In the genomic region with DNA sequence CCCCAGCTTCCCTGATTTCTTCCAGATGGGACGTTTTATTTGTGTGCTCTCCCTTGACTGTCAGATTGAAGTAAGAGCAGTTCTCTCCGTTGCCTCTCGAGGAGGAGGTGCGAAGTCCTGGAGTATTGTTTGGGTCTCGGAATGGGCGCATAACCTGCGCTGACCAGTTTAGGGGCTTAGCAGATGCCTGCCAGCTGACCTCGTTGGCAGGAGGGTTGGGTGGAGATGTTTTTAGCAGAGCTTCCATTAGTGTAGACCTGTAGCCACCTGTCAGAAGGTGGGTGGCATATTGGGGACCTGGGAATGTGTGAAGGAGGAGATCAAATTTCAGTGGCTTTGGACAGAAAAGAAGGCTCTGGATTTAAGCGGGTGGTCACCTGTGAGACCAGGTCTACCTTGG, we compare ENCODE assay signal across 22 cellular contexts. TPM values are rescaled to one million over a fixed set of nuclear protein-coding genes. Genes with fewer than 3 reads are reported as not detected.
DNase-seq lines count a peak whose midpoint lies in the region; ATAC-seq, FAIRE-seq and TF ChIP-seq lines count a peak whose summit lies in the region.
"Had no signal": no experiment of that assay in that cellular context is flagged by ENCODE, and none has a peak within 500 bp of the region (broad histone marks: within the 10 kb centered on the region; RNA-seq: fewer than 3 reads in every experiment).

No MANE protein-coding gene starts in this region.

- no peak overlapping the region for H4K91ac ChIP-seq in mesenchymal stem cell (ENCODE audit: low read length)

- no peak overlapping the region for H3K4ac ChIP-seq in mesenchymal stem cell (ENCODE audit: low read depth in 1 of 2, low read length in 2 of 2)

- no peak overlapping the region for H3K4me2 ChIP-seq in K562 (ENCODE audit: insufficient read depth, low read length)
- no peak overlapping the region for H3K4me2 ChIP-seq in mesenchymal stem cell (ENCODE audit: low read length, poor library complexity, severe bottlenecking)
- H3K4me2 ChIP-seq: hepatocyte had no signal

- no peak overlapping the region for H4K8ac ChIP-seq in mesenchymal stem cell (ENCODE audit: low read length)

- H2BK15ac ChIP-seq in mesenchymal stem cell (ENCODE audit: low read depth, poor library complexity, severe bottlenecking) = no peak overlapping the region

- POLR2A ChIA-PET in K562 (lab: Yijun Ruan, JAX) = no interaction called here

- WGBS in K562 (ENCODE audit: insufficient coverage, low coverage, missing lambda C conversion rate) = 90% methylated on average over 6 of the region's 9 CpGs
- 92% methylated on average over 9 of the region's 9 CpGs for WGBS in mesenchymal stem cell
- WGBS in suprapubic skin = 73% methylated on average over 9 of the region's 9 CpGs

- TF ChIP-seq CTCF in K562 (IDR thresholded peaks at IDR 0.05 in 2 of 3, conservative IDR thresholded peaks at IDR 0.05 in 1 of 3; ENCODE audit: insufficient read depth in 2 of 3, low read depth in 1 of 3, low read length in 3 of 3) (no peak), suprapubic skin (IDR thresholded peaks at IDR 0.05) (no peak)

- no peaks in the 10 kb centered on the region for H3K9me3 ChIP-seq in K562 (replicated peaks; ENCODE audit: control insufficient read depth, insufficient read depth, low read depth, low read length)
- H3K9me3 ChIP-seq in mesenchymal stem cell (ENCODE audit: control insufficient read depth, low read length) = no peaks in the 10 kb centered on the region
- no peaks in the 10 kb centered on the region for H3K9me3 ChIP-seq in suprapubic skin
- H3K9me3 ChIP-seq: uterus had no signal

- DNase-seq in cardiac septum (ENCODE audit: low spot score) (peak; percentile 41), Right ventricle myocardium superior (no peak), K562 (ENCODE audit: extremely low read depth in 1 of 4, low spot score in 3 of 4) (no peak), mesenchymal stem cell (no peak), suprapubic skin (ENCODE audit: low spot score in 2 of 2) (peak in 1 of 2 donors; percentile 41), posterior vena cava (ENCODE audit: low spot score) (no peak)
- DNase-seq in activated effector memory CD4-positive, alpha-beta T cell treated with anti-CD3 and anti-CD28 coated beads, Interleukin-2, amount 50 U/mL, for 16 hours = no peak
- DNase-seq: activated CD4-positive, alpha-beta T cell treated with anti-CD3 and anti-CD28 coated beads, Interleukin-2, amount 10 ng/mL, durations not matched to agents 24 days and 14 days; activated CD8-positive, alpha-beta memory T cell treated with anti-CD3 and anti-CD28 coated beads, Interleukin-2, amount 50 U/mL, for 48 hours; Calu3; immature natural killer cell; MV-4-11; NCI-H69; retina; stimulated activated CD4-positive, alpha-beta T cell treated with anti-CD3 and anti-CD28 coated beads, Interleukin-15, amount 100 ng/mL, for 24 hours; stimulated activated CD8-positive, alpha-beta memory T cell treated with anti-CD3 and anti-CD28 coated beads, Interleukin-4, amount 100 ng/mL, for 48 hours; SW 1271; uterus had no signal

- intact Hi-C loops in cardiac septum (cut with DNase I) (no loop called here), Right ventricle myocardium superior (cut with DNase I) (loop anchor here (5.0 to 10.0 kb wide), 2 partner anchors 130 to 152 kb away; no protein-coding TSS in a partner anchor), K562 (cut with micrococcal nuclease) (no loop called here), posterior vena cava (cut with DNase I) (loop anchor here (10.0 kb wide), 4 partner anchors 92 to 152 kb away; no protein-coding TSS in a partner anchor)

- H3K4me1 ChIP-seq in K562 (replicated peaks in 1 of 2; ENCODE audit: control insufficient read depth in 2 of 2, insufficient read depth in 2 of 2, low read length in 2 of 2) = peaks cover 0 to 20% of the 10 kb centered on the region in 2 experiments; a peak in 3 of 5 replicates
- peaks cover 20% of the 10 kb centered on the region for H3K4me1 ChIP-seq in mesenchymal stem cell (ENCODE audit: control insufficient read depth, insufficient read depth, low read depth, low read length)
- peaks cover 48% of the 10 kb centered on the region for H3K4me1 ChIP-seq in suprapubic skin

- in situ Hi-C loops in K562 (cut with MboI) = no loop called here

- H2AK5ac ChIP-seq in mesenchymal stem cell (ENCODE audit: low read length, severe bottlenecking) = no peak overlapping the region

- H3K27ac ChIP-seq in K562 (ENCODE audit: extremely low read depth, low read depth, low read length) (no peak overlapping the region), mesenchymal stem cell (ENCODE audit: low read length, poor library complexity, severe bottlenecking) (no peak overlapping the region), suprapubic skin (peak overlapping the region; percentile 69)
- H3K27ac ChIP-seq: cardiac muscle cell, hepatocyte, uterus had no signal

- no peak overlapping the region for H3K14ac ChIP-seq in mesenchymal stem cell (ENCODE audit: low read length in 2 of 2)

- H2BK120ac ChIP-seq in mesenchymal stem cell (ENCODE audit: low read depth, low read length) = no peak overlapping the region

- peaks cover 49% of the 10 kb centered on the region; the same call in 2 of the 3 replicates for H3K36me3 ChIP-seq in K562 (ENCODE audit: control insufficient read depth, insufficient read depth, low read length)
- H3K36me3 ChIP-seq in mesenchymal stem cell (ENCODE audit: control insufficient read depth in 1 of 2, insufficient read depth in 2 of 2, low read depth in 1 of 2, low read length in 2 of 2) = peaks cover 22 to 46% of the 10 kb centered on the region in 2 experiments
- H3K36me3 ChIP-seq in suprapubic skin = peaks cover 20% of the 10 kb centered on the region
- H3K36me3 ChIP-seq: uterus had no signal

- CTCF ChIA-PET in K562 (lab: Yijun Ruan, JAX; ENCODE audit: low intra/inter-chr PET ratio) = no interaction called here

- H4K20me1 ChIP-seq in K562 (replicated peaks; ENCODE audit: control insufficient read depth, insufficient read depth, low read length) = no peaks in the 10 kb centered on the region

- H2BK12ac ChIP-seq in mesenchymal stem cell (ENCODE audit: low read length in 2 of 2) = no peak overlapping the region

- no peak overlapping the region for H3K23ac ChIP-seq in mesenchymal stem cell (ENCODE audit: low read length in 2 of 2)

- no peak overlapping the region for H3K4me3 ChIP-seq in K562
- no peak overlapping the region for H3K4me3 ChIP-seq in mesenchymal stem cell (ENCODE audit: insufficient read depth in 1 of 2, low read depth in 1 of 2, low read length in 2 of 2)
- H3K4me3 ChIP-seq in suprapubic skin = no peak overlapping the region
- H3K4me3 ChIP-seq: cardiac muscle cell, hepatocyte, uterus had no signal

- no peak overlapping the region for H2BK5ac ChIP-seq in mesenchymal stem cell (ENCODE audit: low read depth, low read length, poor library complexity, severe bottlenecking)

- H3K79me2 ChIP-seq in K562 (ENCODE audit: control insufficient read depth, insufficient read depth, low read length) = peaks cover 5% of the 10 kb centered on the region; the same call in 2 of the 3 replicates

- no peak overlapping the region for H3K18ac ChIP-seq in mesenchymal stem cell (ENCODE audit: low read depth in 1 of 2, low read length in 2 of 2)

- TSS peak; percentile 26 for BruUV-seq in K562 (replicated peaks; lab: Mats Ljungman, UMichigan)

- H3K79me1 ChIP-seq in mesenchymal stem cell (replicated peaks; ENCODE audit: low read length, poor library complexity, severe bottlenecking) = peaks cover 8% of the 10 kb centered on the region

- no peaks in the 10 kb centered on the region for H3K9me1 ChIP-seq in K562 (ENCODE audit: control insufficient read depth, insufficient read depth, low read length)

- ATAC-seq in Right ventricle myocardium superior (ENCODE audit: poor library complexity) = no peak
- ATAC-seq in K562 = no peak
- no peak for ATAC-seq in HG03159 (IDR thresholded peaks at IDR 0.05; ENCODE audit: unreplicated experiment)

- TF ChIP-seq POLR2A in K562 (conservative IDR thresholded peaks at IDR 0.05) (no peak), suprapubic skin (IDR thresholded peaks at IDR 0.05) (no peak)

- H2AFZ ChIP-seq in K562 (ENCODE audit: low read depth, low read length) (no peak overlapping the region), mesenchymal stem cell (ENCODE audit: low read depth, low read length) (no peak overlapping the region)
- H2AFZ ChIP-seq: hepatocyte had no signal

- TF ChIP-seq EP300 in K562 (IDR thresholded peaks at IDR 0.05; ENCODE audit: low read length) = no peak
- TF ChIP-seq EP300 in suprapubic skin (IDR thresholded peaks at IDR 0.05) = no peak

- H3K9ac ChIP-seq in K562 (ENCODE audit: insufficient read depth in 1 of 2, low read depth in 2 of 2, low read length in 2 of 2) (no peak overlapping the region), mesenchymal stem cell (ENCODE audit: low read length) (peak overlapping the region; percentile 87)

- H3K27me3 ChIP-seq in K562 (ENCODE audit: control insufficient read depth in 2 of 2, insufficient read depth in 2 of 2, low read length in 2 of 2) = no peaks in the 10 kb centered on the region
- peaks cover 0 to 14% of the 10 kb centered on the region in 2 experiments for H3K27me3 ChIP-seq in mesenchymal stem cell (ENCODE audit: control insufficient read depth in 1 of 2, insufficient read depth in 1 of 2, low read length in 2 of 2)
- no peaks in the 10 kb centered on the region for H3K27me3 ChIP-seq in suprapubic skin
- H3K27me3 ChIP-seq: uterus had no signal

- no peak for TF ChIP-seq RAD21 in K562 (CRISPR knock-in tag; conservative IDR thresholded peaks at IDR 0.05 in 1 of 2, IDR thresholded peaks at IDR 0.05 in 1 of 2)

- FAIRE-seq in K562 (lab: Jason Lieb, UNC) = no peak
- FAIRE-seq: HTR-8/SVneo had no signal

RNA-seq across cellular contexts. Expression of a gene that starts 3.6 kb away (rescaled TPM):
- total RNA-seq in cardiac septum (4.4 TPM), Right ventricle myocardium superior (39.8 TPM), K562 (2014; rRNA removed) (0.08 TPM in 1 of 2 replicates, not detected in the other), K562 (2014; rRNA removed; fragmentation: Illumina TruSeq; extraction: Trizol) (not detected in 2 replicates), K562 (2015; rRNA removed; fragmentation: Illumina TruSeq; extraction: Trizol) (not detected in 2 replicates), K562 (2021) (0.11 and 0.16 TPM in 2 replicates), suprapubic skin (10 to 100 TPM; 11.7 to 31.1 (median 21.5) TPM), posterior vena cava (10 to 100 TPM in 1 of 2 donors, 1 to 10 TPM in 1; 7.4 to 40.3 TPM)
- not detected in 2 replicates for total RNA-seq in K562 (2011; cell fraction: chromatin; rRNA removed; ENCODE audit: low replicate concordance)
- 0.17 and 0.26 TPM in 2 replicates for total RNA-seq in K562 (2011; cell fraction: nucleolus; rRNA removed)
- 0.29 TPM in 1 of 2 replicates, not detected in the other for total RNA-seq in K562 (2011; cell fraction: nucleoplasm; rRNA removed)
- polyA plus RNA-seq in K562 (2011; rRNA removed) (not detected in 2 replicates), K562 (2014; fragmentation: Illumina TruSeq; extraction: Trizol) (not detected in 2 replicates), K562 (2014; fragmentation: Nextera tagmentation; extraction: Ambion mirVana) (not detected), K562 (2014; rRNA removed) (not detected in 2 replicates)
- polyA plus RNA-seq in K562 (2011; cell fraction: cytosol; rRNA removed) = 0.04 and 0.10 TPM in 2 replicates
- 0.11 and 0.21 TPM in 2 replicates for polyA plus RNA-seq in K562 (2011; cell fraction: nucleus; rRNA removed)
- not detected in 2 replicates for polyA plus RNA-seq in K562 (2012)
- not detected in 2 replicates for polyA minus RNA-seq in K562 (2011; rRNA and poly(A)+ RNA removed)
- not detected in 2 replicates for polyA minus RNA-seq in K562 (2011; cell fraction: cytosol; rRNA and poly(A)+ RNA removed)
- polyA minus RNA-seq in K562 (2011; cell fraction: nucleus; rRNA and poly(A)+ RNA removed) = 0.27 and 0.56 TPM in 2 replicates
- 0.21 TPM for polyA plus RNA-seq in mesenchymal stem cell (2013, experiment 1 of 2)
- 0.15 TPM for polyA plus RNA-seq in mesenchymal stem cell (2013, experiment 2 of 2)
- total RNA-seq: Calu3 had no signal

RNA-seq across cellular contexts. Expression of a gene that starts 15.8 kb away (rescaled TPM):
- 30.5 TPM for total RNA-seq in cardiac septum
- 37.5 TPM for total RNA-seq in Right ventricle myocardium superior
- total RNA-seq in K562 (2011; cell fraction: chromatin; rRNA removed; ENCODE audit: low replicate concordance) = 33.8 and 39.7 TPM in 2 replicates
- 29.3 and 37.5 TPM in 2 replicates for total RNA-seq in K562 (2011; cell fraction: nucleolus; rRNA removed)
- total RNA-seq in K562 (2011; cell fraction: nucleoplasm; rRNA removed) = 33.7 and 41.4 TPM in 2 replicates
- total RNA-seq in K562 (2014; rRNA removed) = 13.4 and 19.0 TPM in 2 replicates
- 11.8 and 12.3 TPM in 2 replicates for total RNA-seq in K562 (2014; rRNA removed; fragmentation: Illumina TruSeq; extraction: Trizol)
- 11.7 and 12.7 TPM in 2 replicates for total RNA-seq in K562 (2015; rRNA removed; fragmentation: Illumina TruSeq; extraction: Trizol)
- 15.3 and 15.5 TPM in 2 replicates for total RNA-seq in K562 (2021)
- 12.7 and 13.3 TPM in 2 replicates for polyA plus RNA-seq in K562 (2011; rRNA removed)
- 15.8 and 18.2 TPM in 2 replicates for polyA plus RNA-seq in K562 (2011; cell fraction: cytosol; rRNA removed)
- 15.7 and 16.3 TPM in 2 replicates for polyA plus RNA-seq in K562 (2011; cell fraction: nucleus; rRNA removed)
- polyA plus RNA-seq in K562 (2012) = 9.7 and 10.4 TPM in 2 replicates
- polyA plus RNA-seq in K562 (2014; fragmentation: Illumina TruSeq; extraction: Trizol) = 11.9 and 14.2 TPM in 2 replicates
- 1 to 10 TPM; 2.2 to 2.4 TPM for polyA plus RNA-seq in K562 (2014; fragmentation: Nextera tagmentation; extraction: Ambion mirVana)
- 15.8 and 16.1 TPM in 2 replicates for polyA plus RNA-seq in K562 (2014; rRNA removed)
- 12.5 and 13.2 TPM in 2 replicates for polyA minus RNA-seq in K562 (2011; rRNA and poly(A)+ RNA removed)
- polyA minus RNA-seq in K562 (2011; cell fraction: cytosol; rRNA and poly(A)+ RNA removed) = 8.5 and 9.4 TPM in 2 replicates
- 18.0 and 18.4 TPM in 2 replicates for polyA minus RNA-seq in K562 (2011; cell fraction: nucleus; rRNA and poly(A)+ RNA removed)
- 6.1 TPM for polyA plus RNA-seq in mesenchymal stem cell (2013, experiment 1 of 2)
- 6.3 TPM for polyA plus RNA-seq in mesenchymal stem cell (2013, experiment 2 of 2)
- total RNA-seq in suprapubic skin = 10 to 100 TPM; 14.6 to 22.6 (median 17.4) TPM
- 1 to 10 TPM; 7.0 to 8.8 TPM for total RNA-seq in posterior vena cava

Comparison
In these comparisons a context has a peak if more than half of its experiments do, and no peak if none do; other contexts are left out.
1. intact Hi-C loops: an anchor here in Right ventricle myocardium superior (5.0 to 10.0 kb wide) and posterior vena cava (10.0 kb wide); none called in cardiac septum and K562.